Comparison of ENCODE assay signal across 1 cellular context in genomic region chr17:30831663-30832437, GRCh38.
A peak's percentile ranks its signal among the peaks of the same experiment; 100 is the strongest.
TF ChIP-seq lines count a peak whose summit lies in the region.

A gene with protein sequence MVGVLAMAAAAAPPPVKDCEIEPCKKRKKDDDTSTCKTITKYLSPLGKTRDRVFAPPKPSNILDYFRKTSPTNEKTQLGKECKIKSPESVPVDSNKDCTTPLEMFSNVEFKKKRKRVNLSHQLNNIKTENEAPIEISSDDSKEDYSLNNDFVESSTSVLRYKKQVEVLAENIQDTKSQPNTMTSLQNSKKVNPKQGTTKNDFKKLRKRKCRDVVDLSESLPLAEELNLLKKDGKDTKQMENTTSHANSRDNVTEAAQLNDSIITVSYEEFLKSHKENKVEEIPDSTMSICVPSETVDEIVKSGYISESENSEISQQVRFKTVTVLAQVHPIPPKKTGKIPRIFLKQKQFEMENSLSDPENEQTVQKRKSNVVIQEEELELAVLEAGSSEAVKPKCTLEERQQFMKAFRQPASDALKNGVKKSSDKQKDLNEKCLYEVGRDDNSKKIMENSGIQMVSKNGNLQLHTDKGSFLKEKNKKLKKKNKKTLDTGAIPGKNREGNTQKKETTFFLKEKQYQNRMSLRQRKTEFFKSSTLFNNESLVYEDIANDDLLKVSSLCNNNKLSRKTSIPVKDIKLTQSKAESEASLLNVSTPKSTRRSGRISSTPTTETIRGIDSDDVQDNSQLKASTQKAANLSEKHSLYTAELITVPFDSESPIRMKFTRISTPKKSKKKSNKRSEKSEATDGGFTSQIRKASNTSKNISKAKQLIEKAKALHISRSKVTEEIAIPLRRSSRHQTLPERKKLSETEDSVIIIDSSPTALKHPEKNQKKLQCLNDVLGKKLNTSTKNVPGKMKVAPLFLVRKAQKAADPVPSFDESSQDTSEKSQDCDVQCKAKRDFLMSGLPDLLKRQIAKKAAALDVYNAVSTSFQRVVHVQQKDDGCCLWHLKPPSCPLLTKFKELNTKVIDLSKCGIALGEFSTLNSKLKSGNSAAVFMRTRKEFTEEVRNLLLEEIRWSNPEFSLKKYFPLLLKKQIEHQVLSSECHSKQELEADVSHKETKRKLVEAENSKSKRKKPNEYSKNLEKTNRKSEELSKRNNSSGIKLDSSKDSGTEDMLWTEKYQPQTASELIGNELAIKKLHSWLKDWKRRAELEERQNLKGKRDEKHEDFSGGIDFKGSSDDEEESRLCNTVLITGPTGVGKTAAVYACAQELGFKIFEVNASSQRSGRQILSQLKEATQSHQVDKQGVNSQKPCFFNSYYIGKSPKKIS (N-terminal part only) (plus strand): TSS chr17:30831966. CDS start chr17:30832348, 382 bp downstream.

TF ChIP-seq in K562, 482 proteins besides CTCF, POLR2A, EP300 and RAD21 (continued from another document and continues in another):
- TF ChIP-seq, protein P1, sequence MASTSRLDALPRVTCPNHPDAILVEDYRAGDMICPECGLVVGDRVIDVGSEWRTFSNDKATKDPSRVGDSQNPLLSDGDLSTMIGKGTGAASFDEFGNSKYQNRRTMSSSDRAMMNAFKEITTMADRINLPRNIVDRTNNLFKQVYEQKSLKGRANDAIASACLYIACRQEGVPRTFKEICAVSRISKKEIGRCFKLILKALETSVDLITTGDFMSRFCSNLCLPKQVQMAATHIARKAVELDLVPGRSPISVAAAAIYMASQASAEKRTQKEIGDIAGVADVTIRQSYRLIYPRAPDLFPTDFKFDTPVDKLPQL (IDR thresholded peaks at IDR 0.05; ENCODE audit: extremely low read depth, insufficient read length) = peak; percentile 13
- TF ChIP-seq IRF2 (CRISPR knock-in tag; IDR thresholded peaks at IDR 0.05) = no peak
- TF ChIP-seq, protein P2, sequence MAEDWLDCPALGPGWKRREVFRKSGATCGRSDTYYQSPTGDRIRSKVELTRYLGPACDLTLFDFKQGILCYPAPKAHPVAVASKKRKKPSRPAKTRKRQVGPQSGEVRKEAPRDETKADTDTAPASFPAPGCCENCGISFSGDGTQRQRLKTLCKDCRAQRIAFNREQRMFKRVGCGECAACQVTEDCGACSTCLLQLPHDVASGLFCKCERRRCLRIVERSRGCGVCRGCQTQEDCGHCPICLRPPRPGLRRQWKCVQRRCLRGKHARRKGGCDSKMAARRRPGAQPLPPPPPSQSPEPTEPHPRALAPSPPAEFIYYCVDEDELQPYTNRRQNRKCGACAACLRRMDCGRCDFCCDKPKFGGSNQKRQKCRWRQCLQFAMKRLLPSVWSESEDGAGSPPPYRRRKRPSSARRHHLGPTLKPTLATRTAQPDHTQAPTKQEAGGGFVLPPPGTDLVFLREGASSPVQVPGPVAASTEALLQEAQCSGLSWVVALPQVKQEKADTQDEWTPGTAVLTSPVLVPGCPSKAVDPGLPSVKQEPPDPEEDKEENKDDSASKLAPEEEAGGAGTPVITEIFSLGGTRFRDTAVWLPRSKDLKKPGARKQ (CRISPR knock-in tag; IDR thresholded peaks at IDR 0.05) = no peak
- 0 out of 2 replicates have a peak, but pooled peaks have one; percentile 53 for TF ChIP-seq ZKSCAN1 (IDR thresholded peaks at IDR 0.05; ENCODE audit: low read depth, low read length)
- no peak for TF ChIP-seq CBX3 (IDR thresholded peaks at IDR 0.05; ENCODE audit: borderline replicate concordance in 1 of 2, low read length in 2 of 2)
- TF ChIP-seq, protein P3, sequence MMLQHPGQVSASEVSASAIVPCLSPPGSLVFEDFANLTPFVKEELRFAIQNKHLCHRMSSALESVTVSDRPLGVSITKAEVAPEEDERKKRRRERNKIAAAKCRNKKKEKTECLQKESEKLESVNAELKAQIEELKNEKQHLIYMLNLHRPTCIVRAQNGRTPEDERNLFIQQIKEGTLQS (IDR thresholded peaks at IDR 0.05) = no peak
- TF ChIP-seq, protein P3 (CRISPR knock-in tag; conservative IDR thresholded peaks at IDR 0.05) = peak; percentile 78; the same call in 1 of the 2 replicates
- TF ChIP-seq HNRNPK (IDR thresholded peaks at IDR 0.05; ENCODE audit: low read depth, low read length, poor library complexity, severe bottlenecking) = no peak
- TF ChIP-seq KDM1A (IDR thresholded peaks at IDR 0.05) = no peak
- TF ChIP-seq ZFP36 (IDR thresholded peaks at IDR 0.05; ENCODE audit: low read depth, low read length, partially characterized antibody) = peak; percentile 16
- no peak for TF ChIP-seq ZNF224 (CRISPR knock-in tag; IDR thresholded peaks at IDR 0.05)
- TF ChIP-seq ZNF41 (CRISPR knock-in tag; conservative IDR thresholded peaks at IDR 0.05) = no peak
- TF ChIP-seq ZNF134 (CRISPR knock-in tag; conservative IDR thresholded peaks at IDR 0.05) = no peak
- no peak for TF ChIP-seq ZC3H11A (IDR thresholded peaks at IDR 0.05; ENCODE audit: low read depth, low read length)
- TF ChIP-seq, protein P4, sequence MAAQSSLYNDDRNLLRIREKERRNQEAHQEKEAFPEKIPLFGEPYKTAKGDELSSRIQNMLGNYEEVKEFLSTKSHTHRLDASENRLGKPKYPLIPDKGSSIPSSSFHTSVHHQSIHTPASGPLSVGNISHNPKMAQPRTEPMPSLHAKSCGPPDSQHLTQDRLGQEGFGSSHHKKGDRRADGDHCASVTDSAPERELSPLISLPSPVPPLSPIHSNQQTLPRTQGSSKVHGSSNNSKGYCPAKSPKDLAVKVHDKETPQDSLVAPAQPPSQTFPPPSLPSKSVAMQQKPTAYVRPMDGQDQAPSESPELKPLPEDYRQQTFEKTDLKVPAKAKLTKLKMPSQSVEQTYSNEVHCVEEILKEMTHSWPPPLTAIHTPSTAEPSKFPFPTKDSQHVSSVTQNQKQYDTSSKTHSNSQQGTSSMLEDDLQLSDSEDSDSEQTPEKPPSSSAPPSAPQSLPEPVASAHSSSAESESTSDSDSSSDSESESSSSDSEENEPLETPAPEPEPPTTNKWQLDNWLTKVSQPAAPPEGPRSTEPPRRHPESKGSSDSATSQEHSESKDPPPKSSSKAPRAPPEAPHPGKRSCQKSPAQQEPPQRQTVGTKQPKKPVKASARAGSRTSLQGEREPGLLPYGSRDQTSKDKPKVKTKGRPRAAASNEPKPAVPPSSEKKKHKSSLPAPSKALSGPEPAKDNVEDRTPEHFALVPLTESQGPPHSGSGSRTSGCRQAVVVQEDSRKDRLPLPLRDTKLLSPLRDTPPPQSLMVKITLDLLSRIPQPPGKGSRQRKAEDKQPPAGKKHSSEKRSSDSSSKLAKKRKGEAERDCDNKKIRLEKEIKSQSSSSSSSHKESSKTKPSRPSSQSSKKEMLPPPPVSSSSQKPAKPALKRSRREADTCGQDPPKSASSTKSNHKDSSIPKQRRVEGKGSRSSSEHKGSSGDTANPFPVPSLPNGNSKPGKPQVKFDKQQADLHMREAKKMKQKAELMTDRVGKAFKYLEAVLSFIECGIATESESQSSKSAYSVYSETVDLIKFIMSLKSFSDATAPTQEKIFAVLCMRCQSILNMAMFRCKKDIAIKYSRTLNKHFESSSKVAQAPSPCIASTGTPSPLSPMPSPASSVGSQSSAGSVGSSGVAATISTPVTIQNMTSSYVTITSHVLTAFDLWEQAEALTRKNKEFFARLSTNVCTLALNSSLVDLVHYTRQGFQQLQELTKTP (IDR thresholded peaks at IDR 0.05; ENCODE audit: low read depth in 1 of 2, partially characterized antibody in 2 of 2) = peak in 1 of 2 experiments; percentile 66
- TF ChIP-seq HNRNPLL (IDR thresholded peaks at IDR 0.05; ENCODE audit: low read depth, low read length, poor library complexity, severe bottlenecking) = peak; percentile 98
- no peak for TF ChIP-seq ARID3A (IDR thresholded peaks at IDR 0.05; ENCODE audit: borderline replicate concordance, low read depth, low read length)
- no peak for TF ChIP-seq ZNF785 (CRISPR knock-in tag; IDR thresholded peaks at IDR 0.05)
- TF ChIP-seq EP400 (IDR thresholded peaks at IDR 0.05) = peak; percentile 72
- no peak for TF ChIP-seq MAFG (tag; conservative IDR thresholded peaks at IDR 0.05)
- TF ChIP-seq ZBTB9 (CRISPR knock-in tag; IDR thresholded peaks at IDR 0.05) = no peak
- no peak for TF ChIP-seq RBM22 (IDR thresholded peaks at IDR 0.05; ENCODE audit: low read depth, low read length, poor library complexity, severe bottlenecking)
- no peak for TF ChIP-seq DIDO1 (tag; IDR thresholded peaks at IDR 0.05; ENCODE audit: low read depth)
- TF ChIP-seq ARID1B (IDR thresholded peaks at IDR 0.05) = no peak
- 0 out of 2 replicates have a peak, but pooled peaks have one; percentile 37 for TF ChIP-seq THAP12 (CRISPR knock-in tag; IDR thresholded peaks at IDR 0.05)
- no peak for TF ChIP-seq POLR3A (IDR thresholded peaks at IDR 0.05; ENCODE audit: borderline replicate concordance, extremely low read depth, insufficient read depth, insufficient read length)
- no peak for TF ChIP-seq PPARD (CRISPR knock-in tag; IDR thresholded peaks at IDR 0.05)
- no peak for TF ChIP-seq HOXB6 (CRISPR knock-in tag; IDR thresholded peaks at IDR 0.05; ENCODE audit: borderline replicate concordance)
- 0 out of 2 replicates have a peak, but pooled peaks have one; percentile 30 for TF ChIP-seq MBD2 (IDR thresholded peaks at IDR 0.05; ENCODE audit: borderline replicate concordance, low read depth)
- no peak for TF ChIP-seq NFATC3 (IDR thresholded peaks at IDR 0.05)
- 0 out of 2 replicates have a peak, but pooled peaks have one; percentile 8 for TF ChIP-seq USF1 (CRISPR knock-in tag; IDR thresholded peaks at IDR 0.05)
- no peak for TF ChIP-seq HINFP (tag; conservative IDR thresholded peaks at IDR 0.05; ENCODE audit: low read depth)
- TF ChIP-seq ZNF239 (CRISPR knock-in tag; IDR thresholded peaks at IDR 0.05) = no peak
- TF ChIP-seq ZZZ3 (IDR thresholded peaks at IDR 0.05) = peak; percentile 91
- TF ChIP-seq GMEB1 (CRISPR knock-in tag; IDR thresholded peaks at IDR 0.05) = peak; percentile 92
- TF ChIP-seq TAF1 (IDR thresholded peaks at IDR 0.05; ENCODE audit: control insufficient read depth, extremely low read depth, insufficient read depth, low read length, severe bottlenecking) = peak; percentile 73
